In genomic region chr6:25175656-25176055, GRCh38 we compare ENCODE assay signal across 1 cellular context.
TF ChIP-seq lines count a peak whose summit lies in the region.

No MANE protein-coding gene starts in this region.

TF ChIP-seq in WTC11, 78 proteins besides CTCF, POLR2A, EP300 and RAD21 (continued from another document):
- no peak for TF ChIP-seq STAT6 (CRISPR knock-in tag; conservative IDR thresholded peaks at IDR 0.05; ENCODE audit: low read depth)
- TF ChIP-seq GRHL2 (CRISPR knock-in tag; IDR thresholded peaks at IDR 0.05; ENCODE audit: insufficient replicate concordance, severe bottlenecking), result no peak
- TF ChIP-seq TP53 (CRISPR knock-in tag; IDR thresholded peaks at IDR 0.05), result no peak
- TF ChIP-seq NR1H2 (CRISPR knock-in tag; IDR thresholded peaks at IDR 0.05), result no peak
TF ChIP-seq in WTC11: peak in this region for 0.
